3 cellular contexts compared by ENCODE assay signal in the genomic region with DNA sequence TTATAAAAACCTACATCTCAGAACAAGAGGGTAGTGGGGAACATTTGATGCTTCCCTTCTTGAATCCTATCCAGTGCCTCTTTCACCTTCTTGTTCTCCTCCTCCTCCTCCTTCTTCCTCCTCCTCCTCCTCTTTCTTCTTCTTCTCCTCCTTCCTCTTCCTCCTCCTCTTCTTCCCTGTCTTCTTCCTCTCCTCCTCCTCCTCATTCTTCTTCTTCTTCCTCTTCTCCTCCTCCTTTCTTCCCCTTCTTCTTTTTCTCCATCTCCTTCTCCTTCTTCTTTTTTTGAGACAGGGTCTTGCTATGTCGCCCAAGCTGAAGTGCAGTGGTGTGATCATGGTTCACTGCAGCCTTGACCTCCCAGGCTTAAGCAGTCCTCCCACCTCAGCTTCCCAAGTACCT.
TF ChIP-seq lines count a peak whose summit lies in the region.

No MANE protein-coding gene starts in this region.

TF ChIP-seq in HEK293, 187 proteins besides CTCF, POLR2A, EP300 and RAD21 (continues in another document):
- TF ChIP-seq ZNF423 (tag by site-specific recombination; IDR thresholded peaks at IDR 0.05) (no peak), ZNF544 (tag by site-specific recombination; IDR thresholded peaks at IDR 0.05) (0 out of 2 replicates have a peak, but pooled peaks have one; percentile 31), SP2 (tag by site-specific recombination; IDR thresholded peaks at IDR 0.05) (no peak), ZNF513 (tag by site-specific recombination; IDR thresholded peaks at IDR 0.05) (peak; percentile 76), ZNF214 (tag by site-specific recombination; IDR thresholded peaks at IDR 0.05; ENCODE audit: borderline replicate concordance) (no peak)
- TF ChIP-seq, protein P1, sequence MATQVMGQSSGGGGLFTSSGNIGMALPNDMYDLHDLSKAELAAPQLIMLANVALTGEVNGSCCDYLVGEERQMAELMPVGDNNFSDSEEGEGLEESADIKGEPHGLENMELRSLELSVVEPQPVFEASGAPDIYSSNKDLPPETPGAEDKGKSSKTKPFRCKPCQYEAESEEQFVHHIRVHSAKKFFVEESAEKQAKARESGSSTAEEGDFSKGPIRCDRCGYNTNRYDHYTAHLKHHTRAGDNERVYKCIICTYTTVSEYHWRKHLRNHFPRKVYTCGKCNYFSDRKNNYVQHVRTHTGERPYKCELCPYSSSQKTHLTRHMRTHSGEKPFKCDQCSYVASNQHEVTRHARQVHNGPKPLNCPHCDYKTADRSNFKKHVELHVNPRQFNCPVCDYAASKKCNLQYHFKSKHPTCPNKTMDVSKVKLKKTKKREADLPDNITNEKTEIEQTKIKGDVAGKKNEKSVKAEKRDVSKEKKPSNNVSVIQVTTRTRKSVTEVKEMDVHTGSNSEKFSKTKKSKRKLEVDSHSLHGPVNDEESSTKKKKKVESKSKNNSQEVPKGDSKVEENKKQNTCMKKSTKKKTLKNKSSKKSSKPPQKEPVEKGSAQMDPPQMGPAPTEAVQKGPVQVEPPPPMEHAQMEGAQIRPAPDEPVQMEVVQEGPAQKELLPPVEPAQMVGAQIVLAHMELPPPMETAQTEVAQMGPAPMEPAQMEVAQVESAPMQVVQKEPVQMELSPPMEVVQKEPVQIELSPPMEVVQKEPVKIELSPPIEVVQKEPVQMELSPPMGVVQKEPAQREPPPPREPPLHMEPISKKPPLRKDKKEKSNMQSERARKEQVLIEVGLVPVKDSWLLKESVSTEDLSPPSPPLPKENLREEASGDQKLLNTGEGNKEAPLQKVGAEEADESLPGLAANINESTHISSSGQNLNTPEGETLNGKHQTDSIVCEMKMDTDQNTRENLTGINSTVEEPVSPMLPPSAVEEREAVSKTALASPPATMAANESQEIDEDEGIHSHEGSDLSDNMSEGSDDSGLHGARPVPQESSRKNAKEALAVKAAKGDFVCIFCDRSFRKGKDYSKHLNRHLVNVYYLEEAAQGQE (tag by site-specific recombination; IDR thresholded peaks at IDR 0.05): no peak
- TF ChIP-seq, protein P2, sequence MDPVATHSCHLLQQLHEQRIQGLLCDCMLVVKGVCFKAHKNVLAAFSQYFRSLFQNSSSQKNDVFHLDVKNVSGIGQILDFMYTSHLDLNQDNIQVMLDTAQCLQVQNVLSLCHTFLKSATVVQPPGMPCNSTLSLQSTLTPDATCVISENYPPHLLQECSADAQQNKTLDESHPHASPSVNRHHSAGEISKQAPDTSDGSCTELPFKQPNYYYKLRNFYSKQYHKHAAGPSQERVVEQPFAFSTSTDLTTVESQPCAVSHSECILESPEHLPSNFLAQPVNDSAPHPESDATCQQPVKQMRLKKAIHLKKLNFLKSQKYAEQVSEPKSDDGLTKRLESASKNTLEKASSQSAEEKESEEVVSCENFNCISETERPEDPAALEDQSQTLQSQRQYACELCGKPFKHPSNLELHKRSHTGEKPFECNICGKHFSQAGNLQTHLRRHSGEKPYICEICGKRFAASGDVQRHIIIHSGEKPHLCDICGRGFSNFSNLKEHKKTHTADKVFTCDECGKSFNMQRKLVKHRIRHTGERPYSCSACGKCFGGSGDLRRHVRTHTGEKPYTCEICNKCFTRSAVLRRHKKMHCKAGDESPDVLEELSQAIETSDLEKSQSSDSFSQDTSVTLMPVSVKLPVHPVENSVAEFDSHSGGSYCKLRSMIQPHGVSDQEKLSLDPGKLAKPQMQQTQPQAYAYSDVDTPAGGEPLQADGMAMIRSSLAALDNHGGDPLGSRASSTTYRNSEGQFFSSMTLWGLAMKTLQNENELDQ (tag by site-specific recombination; IDR thresholded peaks at IDR 0.05; ENCODE audit: low read depth): no peak

TF ChIP-seq in HEK293T, 16 proteins besides CTCF, POLR2A, EP300 and RAD21:
- TF ChIP-seq TARDBP (IDR thresholded peaks at IDR 0.05) (peak; percentile 47; the same call in 1 of the 2 replicates), FOXA1 (IDR thresholded peaks at IDR 0.05) (no peak), ELF4 (IDR thresholded peaks at IDR 0.05) (no peak)

TF ChIP-seq in K562, 482 proteins besides CTCF, POLR2A, EP300 and RAD21:
- TF ChIP-seq RBBP5 (IDR thresholded peaks at IDR 0.05; ENCODE audit: borderline replicate concordance, insufficient read depth, low read length, poor library complexity, severe bottlenecking) (no peak), RBM34 (IDR thresholded peaks at IDR 0.05; ENCODE audit: borderline replicate concordance, insufficient read depth, low read length) (no peak), ZNF512 (tag; IDR thresholded peaks at IDR 0.05) (peak; percentile 56), NFXL1 (CRISPR knock-in tag; IDR thresholded peaks at IDR 0.05) (no peak), FOXA3 (CRISPR knock-in tag; conservative IDR thresholded peaks at IDR 0.05 in 1 of 2, IDR thresholded peaks at IDR 0.05 in 1 of 2) (no peak), CBX3 (IDR thresholded peaks at IDR 0.05; ENCODE audit: borderline replicate concordance in 1 of 2, low read length in 2 of 2) (no peak), NFATC3 (IDR thresholded peaks at IDR 0.05) (no peak), ATF7 (IDR thresholded peaks at IDR 0.05) (no peak), MEF2A (IDR thresholded peaks at IDR 0.05; ENCODE audit: control insufficient read depth, low read depth, low read length) (no peak), ZNF408 (CRISPR knock-in tag; IDR thresholded peaks at IDR 0.05; ENCODE audit: low read depth) (no peak), YY1 (IDR thresholded peaks at IDR 0.05; ENCODE audit: borderline replicate concordance in 1 of 3, control insufficient read depth in 1 of 3, extremely low read depth in 1 of 3, insufficient read depth in 3 of 3, insufficient read length in 1 of 3, insufficient replicate concordance in 2 of 3, low read depth in 1 of 3, low read length in 2 of 3) (no peak), TAL1 (IDR thresholded peaks at IDR 0.05) (no peak)
- TF ChIP-seq, protein P3, sequence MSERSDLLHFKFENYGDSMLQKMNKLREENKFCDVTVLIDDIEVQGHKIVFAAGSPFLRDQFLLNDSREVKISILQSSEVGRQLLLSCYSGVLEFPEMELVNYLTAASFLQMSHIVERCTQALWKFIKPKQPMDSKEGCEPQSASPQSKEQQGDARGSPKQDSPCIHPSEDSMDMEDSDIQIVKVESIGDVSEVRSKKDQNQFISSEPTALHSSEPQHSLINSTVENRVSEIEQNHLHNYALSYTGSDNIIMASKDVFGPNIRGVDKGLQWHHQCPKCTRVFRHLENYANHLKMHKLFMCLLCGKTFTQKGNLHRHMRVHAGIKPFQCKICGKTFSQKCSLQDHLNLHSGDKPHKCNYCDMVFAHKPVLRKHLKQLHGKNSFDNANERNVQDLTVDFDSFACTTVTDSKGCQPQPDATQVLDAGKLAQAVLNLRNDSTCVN (CRISPR knock-in tag; IDR thresholded peaks at IDR 0.05): 0 out of 2 replicates have a peak, but pooled peaks have one; percentile 53
